Comparison of ENCODE assay signal across 1 cellular context in genomic region chr12:109477185-109477962, GRCh38.
A peak's percentile ranks its signal among the peaks of the same experiment; 100 is the strongest.
TF ChIP-seq lines count a peak whose summit lies in the region.

Gene KCTD10, minus strand, starts transcription at chr12:109477300. Its CDS starts 38 bp downstream, at chr12:109477262.
Gene UBE3B, plus strand, starts transcription at chr12:109477634. Its CDS starts 5,918 bp downstream, at chr12:109483552.

TF ChIP-seq in HepG2, 621 proteins besides CTCF, POLR2A, EP300 and RAD21 (continued from another document and continues in another):
- TF ChIP-seq AFF4 (CRISPR knock-in tag; IDR thresholded peaks at IDR 0.05) = no peak
- peak; percentile 20; the same call in 1 of the 2 replicates for TF ChIP-seq ZNF121 (CRISPR knock-in tag; IDR thresholded peaks at IDR 0.05)
- no peak for TF ChIP-seq HNF1A (IDR thresholded peaks at IDR 0.05; ENCODE audit: low read depth)
- TF ChIP-seq HNF1A (CRISPR knock-in tag; IDR thresholded peaks at IDR 0.05; ENCODE audit: borderline replicate concordance) = peak; percentile 67; the same call in 1 of the 2 replicates
- peak; percentile 49; the same call in 1 of the 2 replicates for TF ChIP-seq SPEN (CRISPR knock-in tag; IDR thresholded peaks at IDR 0.05; ENCODE audit: low read depth)
- TF ChIP-seq ZFP82 (CRISPR knock-in tag; IDR thresholded peaks at IDR 0.05; ENCODE audit: borderline replicate concordance) = 0 out of 2 replicates have a peak, but pooled peaks have one; percentile 38
- 0 out of 2 replicates have a peak, but pooled peaks have one; percentile 60 for TF ChIP-seq BRCA1 (CRISPR knock-in tag; IDR thresholded peaks at IDR 0.05)
- TF ChIP-seq NR2F2 (IDR thresholded peaks at IDR 0.05; ENCODE audit: borderline replicate concordance, low read depth) = peak; percentile 26; the same call in 1 of the 2 replicates
- 0 out of 2 replicates have a peak, but pooled peaks have one; percentile 47 for TF ChIP-seq ZNF800 (CRISPR knock-in tag; IDR thresholded peaks at IDR 0.05)
- TF ChIP-seq ATRX (CRISPR knock-in tag; IDR thresholded peaks at IDR 0.05; ENCODE audit: borderline replicate concordance) = no peak
- peak; percentile 79; the same call in 1 of the 2 replicates for TF ChIP-seq KDM3A (CRISPR knock-in tag; IDR thresholded peaks at IDR 0.05; ENCODE audit: low read depth)
- TF ChIP-seq ZNF124 (CRISPR knock-in tag; IDR thresholded peaks at IDR 0.05) = no peak
- peak; percentile 46; the same call in 1 of the 2 replicates for TF ChIP-seq SKIL (CRISPR knock-in tag; IDR thresholded peaks at IDR 0.05; ENCODE audit: borderline replicate concordance)
- TF ChIP-seq HMGXB3 (CRISPR knock-in tag; IDR thresholded peaks at IDR 0.05; ENCODE audit: borderline replicate concordance) = peak; percentile 85
- peak; percentile 81 for TF ChIP-seq SALL2 (CRISPR knock-in tag; IDR thresholded peaks at IDR 0.05)
- TF ChIP-seq LBX2 (CRISPR knock-in tag; IDR thresholded peaks at IDR 0.05; ENCODE audit: borderline replicate concordance) = peak; percentile 89; the same call in 1 of the 2 replicates
- TF ChIP-seq ATAD3A (CRISPR knock-in tag; IDR thresholded peaks at IDR 0.05) = no peak
- TF ChIP-seq PATZ1 (CRISPR knock-in tag; IDR thresholded peaks at IDR 0.05) = peak; percentile 27; the same call in 1 of the 2 replicates
- no peak for TF ChIP-seq ZBTB4 (CRISPR knock-in tag; IDR thresholded peaks at IDR 0.05; ENCODE audit: borderline replicate concordance)
- peak; percentile 72 for TF ChIP-seq AGO2 (optimal IDR thresholded peaks at IDR 0.05; ENCODE audit: low read depth, low read length)
- TF ChIP-seq CREB1 (IDR thresholded peaks at IDR 0.05) = 0 out of 2 replicates have a peak, but pooled peaks have one; percentile 41
- TF ChIP-seq CREB1 (CRISPR knock-in tag; IDR thresholded peaks at IDR 0.05) = peak; percentile 87
